In the genomic region with DNA sequence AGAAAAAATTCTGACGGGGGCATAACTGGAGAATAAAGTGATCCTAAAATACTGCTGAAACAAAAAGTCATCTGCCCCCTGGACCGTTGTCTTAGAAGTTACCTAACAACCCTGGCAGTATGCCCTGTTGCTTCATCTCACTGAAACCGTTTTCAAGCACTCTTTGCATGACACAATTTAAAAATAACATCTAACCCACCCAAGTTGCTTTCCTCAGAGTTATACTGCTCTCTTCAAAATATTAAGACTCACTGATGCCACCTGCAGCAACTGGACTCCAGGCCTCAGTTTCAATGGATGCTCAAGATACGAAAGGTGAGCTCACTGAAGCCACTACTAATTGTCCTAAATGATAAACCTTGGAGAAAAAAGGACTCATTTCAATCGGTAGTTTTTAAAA, we compare ENCODE assay signal across 9 cellular contexts. TPM values are rescaled to one million over a fixed set of nuclear protein-coding genes. Genes with fewer than 3 reads are reported as not detected.
A peak's percentile ranks its signal among the peaks of the same experiment; 100 is the strongest.
DNase-seq lines count a peak whose midpoint lies in the region; ATAC-seq and TF ChIP-seq lines count a peak whose summit lies in the region.
"Had no signal": no experiment of that assay in that cellular context is flagged by ENCODE, and none has a peak within 500 bp of the region (broad histone marks: within the 10 kb centered on the region; RNA-seq: fewer than 3 reads in every experiment).

No MANE protein-coding gene starts in this region.

- H3K9ac ChIP-seq in IMR-90 (ENCODE audit: low read depth, low read length) = no peak overlapping the region

- H3K9me3 ChIP-seq in cardiac muscle cell (ENCODE audit: low read depth) = no peaks in the 10 kb centered on the region
- H3K9me3 ChIP-seq in right cardiac atrium (ENCODE audit: control insufficient read depth, low read length) = no peaks in the 10 kb centered on the region
- no peaks in the 10 kb centered on the region for H3K9me3 ChIP-seq in IMR-90 (ENCODE audit: control insufficient read depth, insufficient read depth, low read length)
- no peaks in the 10 kb centered on the region for H3K9me3 ChIP-seq in uterus

- peak in 1 of 2 donors; percentile 92 for DNase-seq in cardiac muscle cell (ENCODE audit: low read depth in 1 of 2, low spot score in 1 of 2)
- DNase-seq in right cardiac atrium = no peak
- peak; percentile 85 for DNase-seq in IMR-90
- peak; percentile 56 for DNase-seq in epithelial cell of proximal tubule (ENCODE audit: low read depth)
- DNase-seq in uterus = peak; percentile 40 to 68
- DNase-seq in activated CD8-positive, alpha-beta T cell treated with anti-CD3 and anti-CD28 coated beads for 36 hours = no peak
- DNase-seq in NCI-H774 (lab: John Stamatoyannopoulos, UW) = no peak
- DNase-seq in hippocampal formation (lab: John Stamatoyannopoulos, UW) = no peak

- no peaks in the 10 kb centered on the region for H3K36me3 ChIP-seq in cardiac muscle cell
- H3K36me3 ChIP-seq in IMR-90 (ENCODE audit: control insufficient read depth, insufficient read depth, low read length) = no peaks in the 10 kb centered on the region
- no peaks in the 10 kb centered on the region for H3K36me3 ChIP-seq in uterus

- H3K4me1 ChIP-seq in cardiac muscle cell (ENCODE audit: low read depth) (no peaks in the 10 kb centered on the region), right cardiac atrium (ENCODE audit: control insufficient read depth, insufficient read depth, low read length) (peaks cover 8% of the 10 kb centered on the region), IMR-90 (ENCODE audit: control insufficient read depth, insufficient read depth, low read length) (peaks cover 15% of the 10 kb centered on the region), uterus (no peaks in the 10 kb centered on the region)

- H3K4me2 ChIP-seq in IMR-90 (ENCODE audit: low read depth, low read length) = no peak overlapping the region

- H3K4me3 Mint-ChIP-seq in activated CD8-positive, alpha-beta T cell treated with anti-CD3 and anti-CD28 coated beads for 36 hours = no peak overlapping the region
- H3K4me3 Mint-ChIP-seq: memory B cell had no signal

- no peak overlapping the region for H3K27ac Mint-ChIP-seq in activated CD8-positive, alpha-beta T cell treated with anti-CD3 and anti-CD28 coated beads for 36 hours
- H3K27ac Mint-ChIP-seq: memory B cell had no signal

- no peak overlapping the region for H4K5ac ChIP-seq in IMR-90 (ENCODE audit: low read depth, low read length)

- WGBS in right cardiac atrium = 43% methylated on average over 5 of the region's 5 CpGs
- 20% methylated on average over 1 of the region's 5 CpGs; no CpG with 5 or more reads in 1 of the 2 experiments for whole genome bisulfite sequencing in IMR-90 (ENCODE audit: extremely low coverage in 2 of 2, insufficient read length in 1 of 2), 2 experiments

- peaks cover 56% of the 10 kb centered on the region for H3K4me1 Mint-ChIP-seq in activated CD8-positive, alpha-beta T cell treated with anti-CD3 and anti-CD28 coated beads for 36 hours (ENCODE audit: low read depth)

- TF ChIP-seq CTCF in cardiac muscle cell (IDR thresholded peaks at IDR 0.05; ENCODE audit: low read depth, low read length) = no peak
- TF ChIP-seq CTCF in IMR-90 (conservative IDR thresholded peaks at IDR 0.05; ENCODE audit: low read depth, low read length) = 0 out of 2 replicates have a peak, but pooled peaks have one; percentile 3
- peak; percentile 20 for TF ChIP-seq CTCF in epithelial cell of proximal tubule (conservative IDR thresholded peaks at IDR 0.05; ENCODE audit: low read depth, low read length)
- no peak for TF ChIP-seq CTCF in uterus (IDR thresholded peaks at IDR 0.05)
- TF ChIP-seq CTCF in activated CD8-positive, alpha-beta T cell treated with anti-CD3 and anti-CD28 coated beads for 36 hours (IDR thresholded peaks at IDR 0.05) = no peak

- peaks cover 7 to 48% of the 10 kb centered on the region in 2 experiments for H3K79me1 ChIP-seq in IMR-90 (ENCODE audit: low read depth in 1 of 2, low read length in 2 of 2)

- no peak overlapping the region for H2BK20ac ChIP-seq in IMR-90 (ENCODE audit: low read depth, low read length)

- H3K27ac ChIP-seq in cardiac muscle cell (peak overlapping the region; percentile 29), right cardiac atrium (ENCODE audit: low read length) (no peak overlapping the region), IMR-90 (ENCODE audit: insufficient read depth, low read length) (no peak overlapping the region), uterus (no peak overlapping the region)

- H2AK5ac ChIP-seq in IMR-90 (ENCODE audit: low read depth, low read length) = no peak overlapping the region

- no peak overlapping the region for H3K56ac ChIP-seq in IMR-90 (ENCODE audit: extremely low read depth, insufficient read depth, low read length)

- H3K14ac ChIP-seq in IMR-90 (replicated peaks; ENCODE audit: low read depth, low read length) = no peak overlapping the region

- no TSS peak for BruUV-seq in IMR-90 (replicated peaks; lab: Mats Ljungman, UMichigan)

- peak overlapping the region; percentile 22; the same call in 1 of the 2 replicates for H3K23ac ChIP-seq in IMR-90 (ENCODE audit: low read depth, low read length)

- no peak overlapping the region for H4K8ac ChIP-seq in IMR-90 (ENCODE audit: low read depth in 2 of 2, low read length in 2 of 2)

- H2BK5ac ChIP-seq in IMR-90 (ENCODE audit: low read depth, low read length, poor library complexity, severe bottlenecking) = no peak overlapping the region

- H2BK120ac ChIP-seq in IMR-90 (ENCODE audit: low read depth, low read length) = no peak overlapping the region

- intact Hi-C loops in right cardiac atrium (cut with DNase I) (no loop called here), IMR-90 (cut with micrococcal nuclease) (no loop called here), uterus (cut with DNase I; ENCODE audit: low total_unique reads) (no loop called here)
- intact Hi-C loops in activated CD8-positive, alpha-beta T cell treated with anti-CD3 and anti-CD28 coated beads for 36 hours (cut with micrococcal nuclease) = no loop called here

- no peaks in the 10 kb centered on the region for H3K27me3 Mint-ChIP-seq in activated CD8-positive, alpha-beta T cell treated with anti-CD3 and anti-CD28 coated beads for 36 hours
- H3K27me3 Mint-ChIP-seq: memory B cell had no signal

- no peak overlapping the region for H3K18ac ChIP-seq in IMR-90 (ENCODE audit: low read depth, low read length)

- H3K27me3 ChIP-seq in cardiac muscle cell (no peaks in the 10 kb centered on the region), right cardiac atrium (ENCODE audit: control insufficient read depth, insufficient read depth) (no peaks in the 10 kb centered on the region), IMR-90 (ENCODE audit: control insufficient read depth, insufficient read depth, low read length) (no peaks in the 10 kb centered on the region), uterus (peaks cover 0 to 3% of the 10 kb centered on the region in 2 donors)

- H3K9me3 Mint-ChIP-seq in activated CD8-positive, alpha-beta T cell treated with anti-CD3 and anti-CD28 coated beads for 36 hours = peaks cover 2% of the 10 kb centered on the region
- H3K9me3 Mint-ChIP-seq: memory B cell had no signal

- in situ Hi-C loops in IMR-90 (cut with MboI; ENCODE audit: low sequenced_read_pairs) = no loop called here

- no peak for TF ChIP-seq POLR2A in IMR-90 (IDR thresholded peaks at IDR 0.05; ENCODE audit: low read depth, low read length)
- no peak for TF ChIP-seq POLR2A in uterus (IDR thresholded peaks at IDR 0.05)

- ATAC-seq in right cardiac atrium (no peak), IMR-90 (ENCODE audit: low read depth) (no peak)
- ATAC-seq in activated CD8-positive, alpha-beta T cell treated with anti-CD3 and anti-CD28 coated beads for 36 hours = no peak

- no peak overlapping the region for H2AK9ac ChIP-seq in IMR-90 (replicated peaks; ENCODE audit: low read depth, low read length, poor library complexity)

- POLR2A ChIA-PET in IMR-90 (lab: Charles Lee; ENCODE audit: unreplicated experiment) = no interaction called here
- POLR2A ChIA-PET in activated CD8-positive, alpha-beta T cell treated with anti-CD3 and anti-CD28 coated beads for 36 hours (lab: Charles Lee) = no interaction called here

- peaks cover 49% of the 10 kb centered on the region for H3K36me3 Mint-ChIP-seq in activated CD8-positive, alpha-beta T cell treated with anti-CD3 and anti-CD28 coated beads for 36 hours (ENCODE audit: low read depth)

- no peak overlapping the region for H4K91ac ChIP-seq in IMR-90 (ENCODE audit: insufficient read depth, low read depth, low read length)

- no peak overlapping the region for H3K4ac ChIP-seq in IMR-90 (ENCODE audit: low read depth, low read length)

- dilution Hi-C loops in IMR-90 (cut with HindIII; ENCODE audit: low sequenced_read_pairs, unreplicated experiment) = no loop called here

- TF ChIP-seq RAD21 in IMR-90 (IDR thresholded peaks at IDR 0.05; ENCODE audit: low read length) = no peak

- CTCF ChIA-PET in IMR-90 (lab: Yijun Ruan, JAX) = no interaction called here
- CTCF ChIA-PET in activated CD8-positive, alpha-beta T cell treated with anti-CD3 and anti-CD28 coated beads for 36 hours (lab: Charles Lee) = no interaction called here

- H3K4me3 ChIP-seq in cardiac muscle cell = no peak overlapping the region
- no peak overlapping the region for H3K4me3 ChIP-seq in right cardiac atrium (ENCODE audit: low read length)
- H3K4me3 ChIP-seq in IMR-90 (ENCODE audit: insufficient read depth, low read depth, low read length) = no peak overlapping the region
- H3K4me3 ChIP-seq in epithelial cell of proximal tubule (ENCODE audit: low read depth, low read length) = no peak overlapping the region
- H3K4me3 ChIP-seq in uterus = no peak overlapping the region

- no peak overlapping the region for H2BK15ac ChIP-seq in IMR-90 (ENCODE audit: low read depth, low read length)

- no peak overlapping the region for H2AFZ ChIP-seq in IMR-90 (replicated peaks; ENCODE audit: low read length, poor library complexity)

- H3K9me1 ChIP-seq in IMR-90 (ENCODE audit: insufficient read depth, low read length) = peaks cover 7% of the 10 kb centered on the region

- peaks cover 47% of the 10 kb centered on the region for H4K20me1 ChIP-seq in IMR-90 (ENCODE audit: insufficient read depth, low read length)

TF ChIP-seq in IMR-90, 13 proteins besides CTCF, POLR2A, EP300 and RAD21 (continues in another document):
- TF ChIP-seq SMC3 (IDR thresholded peaks at IDR 0.05; ENCODE audit: low read depth, low read length) (peak; percentile 9; the same call in 1 of the 2 replicates), CEBPB (IDR thresholded peaks at IDR 0.05; ENCODE audit: low read depth, low read length) (peak; percentile 93), MAZ (IDR thresholded peaks at IDR 0.05; ENCODE audit: borderline replicate concordance, low read depth, low read length) (no peak)

RNA-seq across cellular contexts. Expression of a gene that starts 57.4 kb away (rescaled TPM):
- total RNA-seq in cardiac muscle cell (81.6 and 98.1 TPM in 2 replicates), right cardiac atrium (1 to 10 TPM; 8.7 to 9.7 (median 9.2) TPM), IMR-90 (2012; rRNA removed) (131 and 195 TPM in 2 replicates), epithelial cell of proximal tubule (98.2 and 99.4 TPM in 2 replicates), uterus (100 to 1,000 TPM in 1 of 4 donors, 10 to 100 TPM in 2, 1 to 10 TPM in 1; 5.9 to 117 (median 15.2) TPM)
- polyA plus RNA-seq in cardiac muscle cell (28.7 and 38.8 TPM in 2 replicates), right cardiac atrium (1.8 TPM), IMR-90 (2012; rRNA removed) (21.5 and 22.2 TPM in 2 replicates)
- polyA plus RNA-seq in IMR-90 (2012; cell fraction: cytosol; rRNA removed) = 13.8 and 26.3 TPM in 2 replicates
- polyA plus RNA-seq in IMR-90 (2012; cell fraction: nucleus; rRNA removed; ENCODE audit: low replicate concordance) = 36.7 and 50.1 TPM in 2 replicates
- 100 to 1,000 TPM; 130 to 138 TPM for total RNA-seq in activated CD8-positive, alpha-beta T cell treated with anti-CD3 and anti-CD28 coated beads for 36 hours

Comparison
In these comparisons a context has a peak if more than half of its experiments do, and no peak if none do; other contexts are left out.
1. DNase-seq: peak in IMR-90 (single experiment), epithelial cell of proximal tubule (single experiment) and uterus (2 of 2); none in right cardiac atrium (0 of 3), activated CD8-positive, alpha-beta T cell treated with anti-CD3 and anti-CD28 coated beads for 36 hours (single experiment), NCI-H774 (single experiment) and hippocampal formation (0 of 2).
2. CTCF ChIP-seq: peak in IMR-90 (single experiment) and epithelial cell of proximal tubule (single experiment); none in cardiac muscle cell (single experiment), uterus (0 of 4) and activated CD8-positive, alpha-beta T cell treated with anti-CD3 and anti-CD28 coated beads for 36 hours (single experiment).